In the genomic region with DNA sequence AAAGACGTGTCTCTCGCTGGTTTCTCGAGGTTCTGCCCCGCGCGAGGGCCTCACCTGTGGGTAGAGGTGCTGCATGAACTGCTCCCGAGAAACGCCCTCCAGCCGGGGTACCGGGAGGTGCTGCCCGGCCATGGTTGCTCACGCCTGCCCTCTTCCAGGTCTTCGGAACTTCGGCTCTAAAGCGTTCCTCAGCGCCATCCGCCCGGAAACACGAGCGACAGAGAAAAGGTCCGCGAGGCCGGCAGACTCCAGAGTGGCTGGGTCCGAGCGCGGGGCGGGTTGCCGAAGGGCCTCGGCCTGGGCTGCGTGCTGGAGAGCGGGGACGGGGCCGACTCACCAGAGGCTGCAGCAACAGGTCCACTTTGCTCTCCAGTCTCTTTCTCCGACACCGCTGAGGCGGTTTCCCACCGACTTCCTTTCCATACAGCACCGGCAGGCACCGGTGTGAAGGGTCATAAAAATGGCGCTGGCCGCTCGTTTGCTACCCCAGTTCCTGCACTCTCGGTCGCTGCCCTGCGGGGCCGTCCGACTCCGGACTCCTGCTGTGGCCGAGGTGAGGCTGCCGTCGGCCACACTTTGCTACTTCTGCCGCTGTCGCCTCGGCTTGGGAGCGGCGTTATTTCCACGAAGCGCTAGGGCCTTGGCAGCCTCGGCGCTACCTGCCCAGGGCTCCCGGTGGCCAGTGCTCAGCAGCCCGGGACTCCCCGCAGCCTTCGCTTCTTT, we compare ENCODE assay signal across 1 cellular context.
TF ChIP-seq lines count a peak whose summit lies in the region.

A gene with protein sequence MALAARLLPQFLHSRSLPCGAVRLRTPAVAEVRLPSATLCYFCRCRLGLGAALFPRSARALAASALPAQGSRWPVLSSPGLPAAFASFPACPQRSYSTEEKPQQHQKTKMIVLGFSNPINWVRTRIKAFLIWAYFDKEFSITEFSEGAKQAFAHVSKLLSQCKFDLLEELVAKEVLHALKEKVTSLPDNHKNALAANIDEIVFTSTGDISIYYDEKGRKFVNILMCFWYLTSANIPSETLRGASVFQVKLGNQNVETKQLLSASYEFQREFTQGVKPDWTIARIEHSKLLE (plus strand): TSS at position 244 of the 723 bp plus-strand sequence. CDS start 217 bp downstream, at position 461.
A gene with protein sequence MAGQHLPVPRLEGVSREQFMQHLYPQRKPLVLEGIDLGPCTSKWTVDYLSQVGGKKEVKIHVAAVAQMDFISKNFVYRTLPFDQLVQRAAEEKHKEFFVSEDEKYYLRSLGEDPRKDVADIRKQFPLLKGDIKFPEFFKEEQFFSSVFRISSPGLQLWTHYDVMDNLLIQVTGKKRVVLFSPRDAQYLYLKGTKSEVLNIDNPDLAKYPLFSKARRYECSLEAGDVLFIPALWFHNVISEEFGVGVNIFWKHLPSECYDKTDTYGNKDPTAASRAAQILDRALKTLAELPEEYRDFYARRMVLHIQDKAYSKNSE (minus strand): TSS at position 153 of the 723 bp plus-strand sequence. CDS start 21 bp downstream, at position 132.

TF ChIP-seq in K562, 482 proteins besides CTCF, POLR2A, EP300 and RAD21 (continued from another document and continues in another):
- TF ChIP-seq, protein P1, sequence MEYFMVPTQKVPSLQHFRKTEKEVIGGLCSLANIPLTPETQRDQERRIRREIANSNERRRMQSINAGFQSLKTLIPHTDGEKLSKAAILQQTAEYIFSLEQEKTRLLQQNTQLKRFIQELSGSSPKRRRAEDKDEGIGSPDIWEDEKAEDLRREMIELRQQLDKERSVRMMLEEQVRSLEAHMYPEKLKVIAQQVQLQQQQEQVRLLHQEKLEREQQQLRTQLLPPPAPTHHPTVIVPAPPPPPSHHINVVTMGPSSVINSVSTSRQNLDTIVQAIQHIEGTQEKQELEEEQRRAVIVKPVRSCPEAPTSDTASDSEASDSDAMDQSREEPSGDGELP (CRISPR knock-in tag; IDR thresholded peaks at IDR 0.05; ENCODE audit: borderline replicate concordance): peak; percentile 57; the same call in 1 of the 2 replicates
- TF ChIP-seq NUFIP1 (IDR thresholded peaks at IDR 0.05; ENCODE audit: partially characterized antibody) (no peak), STAT5B (CRISPR knock-in tag; IDR thresholded peaks at IDR 0.05) (no peak), SRSF1 (IDR thresholded peaks at IDR 0.05; ENCODE audit: low read depth, low read length) (no peak), MECOM (CRISPR knock-in tag; IDR thresholded peaks at IDR 0.05) (no peak), XRCC3 (IDR thresholded peaks at IDR 0.05) (no peak), STAT5A (IDR thresholded peaks at IDR 0.05; ENCODE audit: borderline replicate concordance, low read length) (no peak; the same call in 1 of the 2 replicates), RBM25 (IDR thresholded peaks at IDR 0.05; ENCODE audit: low read depth, low read length, severe bottlenecking) (no peak), ZNF584 (CRISPR knock-in tag; IDR thresholded peaks at IDR 0.05; ENCODE audit: low read depth) (peak; percentile 64; the same call in 1 of the 2 replicates), CREBBP (IDR thresholded peaks at IDR 0.05; ENCODE audit: low read depth, low read length) (no peak), NFRKB (IDR thresholded peaks at IDR 0.05; ENCODE audit: low read depth) (peak; percentile 99), PHB2 (IDR thresholded peaks at IDR 0.05; ENCODE audit: low read depth) (no peak), NR2F6 (CRISPR knock-in tag; IDR thresholded peaks at IDR 0.05) (no peak), SLC30A9 (CRISPR knock-in tag; IDR thresholded peaks at IDR 0.05) (no peak), NR4A1 (CRISPR knock-in tag; IDR thresholded peaks at IDR 0.05) (no peak), NR4A1 (tag; IDR thresholded peaks at IDR 0.05) (peak; percentile 70; the same call in 1 of the 2 replicates), CBX8 (IDR thresholded peaks at IDR 0.05; ENCODE audit: borderline replicate concordance, extremely low read depth, low read depth, low read length, poor library complexity, severe bottlenecking) (no peak), KHSRP (IDR thresholded peaks at IDR 0.05) (no peak), ZNF274 (IDR thresholded peaks at IDR 0.05; ENCODE audit: borderline replicate concordance, low read depth, low read length) (no peak), TARDBP (IDR thresholded peaks at IDR 0.05) (no peak), MAZ (CRISPR knock-in tag; conservative IDR thresholded peaks at IDR 0.05 in 1 of 2, IDR thresholded peaks at IDR 0.05 in 1 of 2) (peak; percentile 56 to 65; a peak in 2 of 4 replicates), ZFP36 (IDR thresholded peaks at IDR 0.05; ENCODE audit: low read depth, low read length, partially characterized antibody) (no peak), NFIX (CRISPR knock-in tag; IDR thresholded peaks at IDR 0.05; ENCODE audit: low read depth) (no peak), CBX3 (IDR thresholded peaks at IDR 0.05; ENCODE audit: borderline replicate concordance in 1 of 2, low read length in 2 of 2) (0 out of 3 replicates have a peak, but pooled peaks of 1 of the 2 experiments have one; percentile 24), ERF (CRISPR knock-in tag; IDR thresholded peaks at IDR 0.05) (no peak), TGIF2 (CRISPR knock-in tag; IDR thresholded peaks at IDR 0.05) (no peak), KLF1 (tag; IDR thresholded peaks at IDR 0.05) (peak; percentile 44; the same call in 1 of the 2 replicates)
- TF ChIP-seq, protein P2, sequence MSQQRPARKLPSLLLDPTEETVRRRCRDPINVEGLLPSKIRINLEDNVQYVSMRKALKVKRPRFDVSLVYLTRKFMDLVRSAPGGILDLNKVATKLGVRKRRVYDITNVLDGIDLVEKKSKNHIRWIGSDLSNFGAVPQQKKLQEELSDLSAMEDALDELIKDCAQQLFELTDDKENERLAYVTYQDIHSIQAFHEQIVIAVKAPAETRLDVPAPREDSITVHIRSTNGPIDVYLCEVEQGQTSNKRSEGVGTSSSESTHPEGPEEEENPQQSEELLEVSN (IDR thresholded peaks at IDR 0.05; ENCODE audit: borderline replicate concordance in 1 of 2, extremely low read depth in 1 of 2, insufficient read depth in 1 of 2, insufficient read length in 1 of 2, low read depth in 1 of 2, low read length in 1 of 2, poor library complexity in 1 of 2, severe bottlenecking in 1 of 2): no peak
- TF ChIP-seq, protein P3, sequence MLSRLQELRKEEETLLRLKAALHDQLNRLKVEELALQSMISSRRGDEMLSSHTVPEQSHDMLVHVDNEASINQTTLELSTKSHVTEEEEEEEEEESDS (CRISPR knock-in tag; IDR thresholded peaks at IDR 0.05): no peak
- TF ChIP-seq, protein P4, sequence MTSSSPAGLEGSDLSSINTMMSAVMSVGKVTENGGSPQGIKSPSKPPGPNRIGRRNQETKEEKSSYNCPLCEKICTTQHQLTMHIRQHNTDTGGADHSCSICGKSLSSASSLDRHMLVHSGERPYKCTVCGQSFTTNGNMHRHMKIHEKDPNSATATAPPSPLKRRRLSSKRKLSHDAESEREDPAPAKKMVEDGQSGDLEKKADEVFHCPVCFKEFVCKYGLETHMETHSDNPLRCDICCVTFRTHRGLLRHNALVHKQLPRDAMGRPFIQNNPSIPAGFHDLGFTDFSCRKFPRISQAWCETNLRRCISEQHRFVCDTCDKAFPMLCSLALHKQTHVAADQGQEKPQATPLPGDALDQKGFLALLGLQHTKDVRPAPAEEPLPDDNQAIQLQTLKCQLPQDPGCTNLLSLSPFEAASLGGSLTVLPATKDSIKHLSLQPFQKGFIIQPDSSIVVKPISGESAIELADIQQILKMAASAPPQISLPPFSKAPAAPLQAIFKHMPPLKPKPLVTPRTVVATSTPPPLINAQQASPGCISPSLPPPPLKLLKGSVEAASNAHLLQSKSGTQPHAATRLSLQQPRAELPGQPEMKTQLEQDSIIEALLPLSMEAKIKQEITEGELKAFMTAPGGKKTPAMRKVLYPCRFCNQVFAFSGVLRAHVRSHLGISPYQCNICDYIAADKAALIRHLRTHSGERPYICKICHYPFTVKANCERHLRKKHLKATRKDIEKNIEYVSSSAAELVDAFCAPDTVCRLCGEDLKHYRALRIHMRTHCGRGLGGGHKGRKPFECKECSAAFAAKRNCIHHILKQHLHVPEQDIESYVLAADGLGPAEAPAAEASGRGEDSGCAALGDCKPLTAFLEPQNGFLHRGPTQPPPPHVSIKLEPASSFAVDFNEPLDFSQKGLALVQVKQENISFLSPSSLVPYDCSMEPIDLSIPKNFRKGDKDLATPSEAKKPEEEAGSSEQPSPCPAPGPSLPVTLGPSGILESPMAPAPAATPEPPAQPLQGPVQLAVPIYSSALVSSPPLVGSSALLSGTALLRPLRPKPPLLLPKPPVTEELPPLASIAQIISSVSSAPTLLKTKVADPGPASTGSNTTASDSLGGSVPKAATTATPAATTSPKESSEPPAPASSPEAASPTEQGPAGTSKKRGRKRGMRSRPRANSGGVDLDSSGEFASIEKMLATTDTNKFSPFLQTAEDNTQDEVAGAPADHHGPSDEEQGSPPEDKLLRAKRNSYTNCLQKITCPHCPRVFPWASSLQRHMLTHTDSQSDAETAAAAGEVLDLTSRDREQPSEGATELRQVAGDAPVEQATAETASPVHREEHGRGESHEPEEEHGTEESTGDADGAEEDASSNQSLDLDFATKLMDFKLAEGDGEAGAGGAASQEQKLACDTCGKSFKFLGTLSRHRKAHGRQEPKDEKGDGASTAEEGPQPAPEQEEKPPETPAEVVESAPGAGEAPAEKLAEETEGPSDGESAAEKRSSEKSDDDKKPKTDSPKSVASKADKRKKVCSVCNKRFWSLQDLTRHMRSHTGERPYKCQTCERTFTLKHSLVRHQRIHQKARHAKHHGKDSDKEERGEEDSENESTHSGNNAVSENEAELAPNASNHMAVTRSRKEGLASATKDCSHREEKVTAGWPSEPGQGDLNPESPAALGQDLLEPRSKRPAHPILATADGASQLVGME (CRISPR knock-in tag; IDR thresholded peaks at IDR 0.05): 0 out of 2 replicates have a peak, but pooled peaks have one; percentile 63
- TF ChIP-seq, protein P5, sequence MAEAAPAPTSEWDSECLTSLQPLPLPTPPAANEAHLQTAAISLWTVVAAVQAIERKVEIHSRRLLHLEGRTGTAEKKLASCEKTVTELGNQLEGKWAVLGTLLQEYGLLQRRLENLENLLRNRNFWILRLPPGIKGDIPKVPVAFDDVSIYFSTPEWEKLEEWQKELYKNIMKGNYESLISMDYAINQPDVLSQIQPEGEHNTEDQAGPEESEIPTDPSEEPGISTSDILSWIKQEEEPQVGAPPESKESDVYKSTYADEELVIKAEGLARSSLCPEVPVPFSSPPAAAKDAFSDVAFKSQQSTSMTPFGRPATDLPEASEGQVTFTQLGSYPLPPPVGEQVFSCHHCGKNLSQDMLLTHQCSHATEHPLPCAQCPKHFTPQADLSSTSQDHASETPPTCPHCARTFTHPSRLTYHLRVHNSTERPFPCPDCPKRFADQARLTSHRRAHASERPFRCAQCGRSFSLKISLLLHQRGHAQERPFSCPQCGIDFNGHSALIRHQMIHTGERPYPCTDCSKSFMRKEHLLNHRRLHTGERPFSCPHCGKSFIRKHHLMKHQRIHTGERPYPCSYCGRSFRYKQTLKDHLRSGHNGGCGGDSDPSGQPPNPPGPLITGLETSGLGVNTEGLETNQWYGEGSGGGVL (CRISPR knock-in tag; IDR thresholded peaks at IDR 0.05): no peak
- TF ChIP-seq, protein P6, sequence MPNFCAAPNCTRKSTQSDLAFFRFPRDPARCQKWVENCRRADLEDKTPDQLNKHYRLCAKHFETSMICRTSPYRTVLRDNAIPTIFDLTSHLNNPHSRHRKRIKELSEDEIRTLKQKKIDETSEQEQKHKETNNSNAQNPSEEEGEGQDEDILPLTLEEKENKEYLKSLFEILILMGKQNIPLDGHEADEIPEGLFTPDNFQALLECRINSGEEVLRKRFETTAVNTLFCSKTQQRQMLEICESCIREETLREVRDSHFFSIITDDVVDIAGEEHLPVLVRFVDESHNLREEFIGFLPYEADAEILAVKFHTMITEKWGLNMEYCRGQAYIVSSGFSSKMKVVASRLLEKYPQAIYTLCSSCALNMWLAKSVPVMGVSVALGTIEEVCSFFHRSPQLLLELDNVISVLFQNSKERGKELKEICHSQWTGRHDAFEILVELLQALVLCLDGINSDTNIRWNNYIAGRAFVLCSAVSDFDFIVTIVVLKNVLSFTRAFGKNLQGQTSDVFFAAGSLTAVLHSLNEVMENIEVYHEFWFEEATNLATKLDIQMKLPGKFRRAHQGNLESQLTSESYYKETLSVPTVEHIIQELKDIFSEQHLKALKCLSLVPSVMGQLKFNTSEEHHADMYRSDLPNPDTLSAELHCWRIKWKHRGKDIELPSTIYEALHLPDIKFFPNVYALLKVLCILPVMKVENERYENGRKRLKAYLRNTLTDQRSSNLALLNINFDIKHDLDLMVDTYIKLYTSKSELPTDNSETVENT (CRISPR knock-in tag; IDR thresholded peaks at IDR 0.05): no peak
- TF ChIP-seq, protein P7, sequence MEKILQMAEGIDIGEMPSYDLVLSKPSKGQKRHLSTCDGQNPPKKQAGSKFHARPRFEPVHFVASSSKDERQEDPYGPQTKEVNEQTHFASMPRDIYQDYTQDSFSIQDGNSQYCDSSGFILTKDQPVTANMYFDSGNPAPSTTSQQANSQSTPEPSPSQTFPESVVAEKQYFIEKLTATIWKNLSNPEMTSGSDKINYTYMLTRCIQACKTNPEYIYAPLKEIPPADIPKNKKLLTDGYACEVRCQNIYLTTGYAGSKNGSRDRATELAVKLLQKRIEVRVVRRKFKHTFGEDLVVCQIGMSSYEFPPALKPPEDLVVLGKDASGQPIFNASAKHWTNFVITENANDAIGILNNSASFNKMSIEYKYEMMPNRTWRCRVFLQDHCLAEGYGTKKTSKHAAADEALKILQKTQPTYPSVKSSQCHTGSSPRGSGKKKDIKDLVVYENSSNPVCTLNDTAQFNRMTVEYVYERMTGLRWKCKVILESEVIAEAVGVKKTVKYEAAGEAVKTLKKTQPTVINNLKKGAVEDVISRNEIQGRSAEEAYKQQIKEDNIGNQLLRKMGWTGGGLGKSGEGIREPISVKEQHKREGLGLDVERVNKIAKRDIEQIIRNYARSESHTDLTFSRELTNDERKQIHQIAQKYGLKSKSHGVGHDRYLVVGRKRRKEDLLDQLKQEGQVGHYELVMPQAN (IDR thresholded peaks at IDR 0.05; ENCODE audit: borderline replicate concordance): 0 out of 2 replicates have a peak, but pooled peaks have one; percentile 28
- TF ChIP-seq, protein P8, sequence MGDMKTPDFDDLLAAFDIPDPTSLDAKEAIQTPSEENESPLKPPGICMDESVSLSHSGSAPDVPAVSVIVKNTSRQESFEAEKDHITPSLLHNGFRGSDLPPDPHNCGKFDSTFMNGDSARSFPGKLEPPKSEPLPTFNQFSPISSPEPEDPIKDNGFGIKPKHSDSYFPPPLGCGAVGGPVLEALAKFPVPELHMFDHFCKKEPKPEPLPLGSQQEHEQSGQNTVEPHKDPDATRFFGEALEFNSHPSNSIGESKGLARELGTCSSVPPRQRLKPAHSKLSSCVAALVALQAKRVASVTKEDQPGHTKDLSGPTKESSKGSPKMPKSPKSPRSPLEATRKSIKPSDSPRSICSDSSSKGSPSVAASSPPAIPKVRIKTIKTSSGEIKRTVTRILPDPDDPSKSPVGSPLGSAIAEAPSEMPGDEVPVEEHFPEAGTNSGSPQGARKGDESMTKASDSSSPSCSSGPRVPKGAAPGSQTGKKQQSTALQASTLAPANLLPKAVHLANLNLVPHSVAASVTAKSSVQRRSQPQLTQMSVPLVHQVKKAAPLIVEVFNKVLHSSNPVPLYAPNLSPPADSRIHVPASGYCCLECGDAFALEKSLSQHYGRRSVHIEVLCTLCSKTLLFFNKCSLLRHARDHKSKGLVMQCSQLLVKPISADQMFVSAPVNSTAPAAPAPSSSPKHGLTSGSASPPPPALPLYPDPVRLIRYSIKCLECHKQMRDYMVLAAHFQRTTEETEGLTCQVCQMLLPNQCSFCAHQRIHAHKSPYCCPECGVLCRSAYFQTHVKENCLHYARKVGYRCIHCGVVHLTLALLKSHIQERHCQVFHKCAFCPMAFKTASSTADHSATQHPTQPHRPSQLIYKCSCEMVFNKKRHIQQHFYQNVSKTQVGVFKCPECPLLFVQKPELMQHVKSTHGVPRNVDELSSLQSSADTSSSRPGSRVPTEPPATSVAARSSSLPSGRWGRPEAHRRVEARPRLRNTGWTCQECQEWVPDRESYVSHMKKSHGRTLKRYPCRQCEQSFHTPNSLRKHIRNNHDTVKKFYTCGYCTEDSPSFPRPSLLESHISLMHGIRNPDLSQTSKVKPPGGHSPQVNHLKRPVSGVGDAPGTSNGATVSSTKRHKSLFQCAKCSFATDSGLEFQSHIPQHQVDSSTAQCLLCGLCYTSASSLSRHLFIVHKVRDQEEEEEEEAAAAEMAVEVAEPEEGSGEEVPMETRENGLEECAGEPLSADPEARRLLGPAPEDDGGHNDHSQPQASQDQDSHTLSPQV (IDR thresholded peaks at IDR 0.05): no peak
